In the genomic region with DNA sequence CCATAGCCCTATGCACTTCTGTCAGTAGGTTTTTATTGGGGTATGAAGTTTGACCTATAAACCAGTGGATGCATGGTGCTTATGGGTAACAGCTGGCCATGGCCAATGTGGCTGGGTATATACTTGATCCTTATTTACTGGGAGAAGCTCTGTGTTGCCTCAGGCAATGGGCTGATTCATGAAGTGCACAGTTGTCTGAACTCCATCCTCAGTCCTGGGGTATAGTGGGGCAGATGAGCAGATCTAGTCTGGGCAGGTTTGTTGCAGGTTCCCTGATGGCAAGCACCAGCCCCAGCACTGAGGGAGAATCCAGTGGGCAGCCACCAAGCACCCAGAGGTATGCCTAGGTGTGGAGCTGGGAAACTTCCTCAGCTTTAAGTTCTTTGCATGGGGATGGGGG, we compare ENCODE assay signal across 8 cellular contexts.
"Had no signal": no experiment of that assay in that cellular context is flagged by ENCODE, and none has a peak within 500 bp of the region (broad histone marks: within the 10 kb centered on the region; RNA-seq: fewer than 3 reads in every experiment).

No MANE protein-coding gene starts in this region.

- FAIRE-seq: HepG2, K562 had no signal

- ATAC-seq: HepG2, K562 had no signal

- H3K36me3 Mint-ChIP-seq: IgD-negative memory B cell had no signal

- H3K4me3 ChIP-seq: K562 had no signal

- H3K4me1 Mint-ChIP-seq: IgD-negative memory B cell had no signal

- H3K27ac Mint-ChIP-seq: IgD-negative memory B cell had no signal

- DNase-seq: IMR-90, KBM-7, KG1 had no signal

- H3K27me3 Mint-ChIP-seq: IgD-negative memory B cell had no signal

- H3K27ac ChIP-seq: HL-60, KMS-11 had no signal

- H3K4me3 Mint-ChIP-seq: IgD-negative memory B cell had no signal
